Comparison of ENCODE assay signal across 6 cellular contexts in the genomic region with DNA sequence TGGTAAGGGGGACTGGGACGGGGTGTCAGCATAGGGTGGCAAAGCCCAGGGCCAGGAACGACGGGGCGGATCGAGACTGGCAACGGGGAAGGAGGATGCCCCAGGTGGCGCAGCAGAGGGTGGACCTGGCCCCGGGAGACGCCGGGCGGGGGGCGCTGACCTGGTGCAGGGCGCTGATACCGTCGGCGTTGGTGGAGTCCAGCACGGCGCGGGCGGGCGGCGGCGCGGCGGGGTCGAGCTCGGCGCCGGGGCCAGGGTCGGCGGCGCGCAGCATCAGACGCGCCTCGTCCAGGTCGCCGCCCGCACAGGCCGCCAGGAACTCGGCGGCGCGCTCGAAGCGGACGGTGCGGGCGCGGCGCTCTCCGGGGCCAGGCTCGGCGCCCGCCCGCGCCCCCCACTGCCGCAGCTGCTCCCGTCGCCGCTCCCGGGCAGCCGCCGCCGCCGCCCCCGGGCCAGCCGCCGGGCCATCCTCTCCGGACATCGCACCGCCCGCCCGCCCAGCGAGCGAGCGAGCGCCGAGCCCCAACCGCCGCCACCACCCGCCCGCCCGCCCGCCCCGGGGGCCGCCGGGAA. TPM values are rescaled to one million over a fixed set of nuclear protein-coding genes. Genes with fewer than 3 reads are reported as not detected.
A peak's percentile ranks its signal among the peaks of the same experiment; 100 is the strongest.
DNase-seq lines count a peak whose midpoint lies in the region; ATAC-seq and TF ChIP-seq lines count a peak whose summit lies in the region.

No MANE protein-coding gene starts in this region.

- peak overlapping the region; percentile 96 for H3K4me3 Mint-ChIP-seq in GM23338
- H3K4me3 Mint-ChIP-seq in activated T-cell treated with anti-CD3 and anti-CD28 coated beads, Interleukin-2, amount 50 U/mL, for 72 hours: peak overlapping the region; percentile 97 to 100

- peaks cover 27% of the 10 kb centered on the region for H4K20me1 ChIP-seq in GM23338 (replicated peaks; ENCODE audit: insufficient read depth)

- peaks cover 42% of the 10 kb centered on the region for H3K79me2 ChIP-seq in GM23338 (replicated peaks; ENCODE audit: insufficient read depth)

- H3K4me3 ChIP-seq in A673 (ENCODE audit: low read depth, low read length, poor library complexity, severe bottlenecking) (peak overlapping the region; percentile 94), GM23338 (peak overlapping the region; percentile 91)

- H3K4me2 ChIP-seq in GM23338: peak overlapping the region; percentile 99

- H3K9me3 Mint-ChIP-seq in GM23338: no peaks in the 10 kb centered on the region; the same call in 2 of the 3 replicates
- H3K9me3 Mint-ChIP-seq in activated T-cell treated with anti-CD3 and anti-CD28 coated beads, Interleukin-2, amount 50 U/mL, for 72 hours: no peaks in the 10 kb centered on the region

- CTCF ChIA-PET in A673 (lab: Charles Lee): no interaction called here

- no peak overlapping the region; the same call in 1 of the 2 replicates for H3K27ac Mint-ChIP-seq in GM23338
- H3K27ac Mint-ChIP-seq in activated T-cell treated with anti-CD3 and anti-CD28 coated beads, Interleukin-2, amount 50 U/mL, for 72 hours: peak overlapping the region; percentile 49

- H3K27me3 ChIP-seq in A673 (replicated peaks; ENCODE audit: insufficient read depth, low read depth, low read length, poor library complexity): no peaks in the 10 kb centered on the region
- no peaks in the 10 kb centered on the region for H3K27me3 ChIP-seq in GM23338 (ENCODE audit: insufficient read depth)

- TF ChIP-seq CTCF in A673 (conservative IDR thresholded peaks at IDR 0.05; ENCODE audit: low read depth, low read length): no peak
- TF ChIP-seq CTCF in GM23338 (conservative IDR thresholded peaks at IDR 0.05; ENCODE audit: low read depth in 2 of 2): no peak

- peaks cover 5% of the 10 kb centered on the region; the same call in 1 of the 2 replicates for H3F3A ChIP-seq in GM23338 (replicated peaks; ENCODE audit: low read depth)

- H3K27me3 Mint-ChIP-seq in GM23338 (ENCODE audit: insufficient read depth, low read depth, poor library complexity): peaks cover 9% of the 10 kb centered on the region
- H3K27me3 Mint-ChIP-seq in activated T-cell treated with anti-CD3 and anti-CD28 coated beads, Interleukin-2, amount 50 U/mL, for 72 hours (ENCODE audit: low read depth): no peaks in the 10 kb centered on the region

- POLR2A ChIA-PET in A673 (lab: Charles Lee; ENCODE audit: low non-redundant PET): interaction anchor here (0.6 kb wide), 1 partner anchor 847 kb away, joined by 4 read pairs; no protein-coding TSS in a partner anchor

- H3K4me1 ChIP-seq in A673 (ENCODE audit: insufficient read depth, low read length, poor library complexity, severe bottlenecking) (peaks cover 15% of the 10 kb centered on the region), GM23338 (ENCODE audit: insufficient read depth) (peaks cover 29% of the 10 kb centered on the region)

- peaks cover 28% of the 10 kb centered on the region for H3K4me1 Mint-ChIP-seq in GM23338
- H3K4me1 Mint-ChIP-seq in activated T-cell treated with anti-CD3 and anti-CD28 coated beads, Interleukin-2, amount 50 U/mL, for 72 hours (ENCODE audit: low read depth): peaks cover 55% of the 10 kb centered on the region

- H3K27ac ChIP-seq in A673 (ENCODE audit: low read depth, low read length, poor library complexity, severe bottlenecking) (peak overlapping the region; percentile 79), GM23338 (ENCODE audit: low read depth) (no peak overlapping the region)

- no peaks in the 10 kb centered on the region for H3K9me3 ChIP-seq in A673 (ENCODE audit: low read depth, low read length, poor library complexity, severe bottlenecking)

- intact Hi-C loops in A673 (cut with micrococcal nuclease; ENCODE audit: unreplicated experiment): no loop called here

- no peak overlapping the region for H2AFZ ChIP-seq in GM23338

- H3K9me2 ChIP-seq in GM23338 (ENCODE audit: insufficient read depth): no peaks in the 10 kb centered on the region

- ATAC-seq in GM23338: no peak
- peak; percentile 37 to 39 for ATAC-seq in activated T-cell treated with anti-CD3 and anti-CD28 coated beads, Interleukin-2, amount 50 U/mL, for 72 hours (replicated peaks in 1 of 2)

- no peaks in the 10 kb centered on the region; the same call in 2 of the 3 replicates for H3K36me3 Mint-ChIP-seq in GM23338 (ENCODE audit: low read depth)
- peaks cover 9 to 10% of the 10 kb centered on the region in 2 donors for H3K36me3 Mint-ChIP-seq in activated T-cell treated with anti-CD3 and anti-CD28 coated beads, Interleukin-2, amount 50 U/mL, for 72 hours (ENCODE audit: insufficient read depth in 2 of 2)

- DNase-seq in A673 (ENCODE audit: low spot score) (no peak), GM23338 (ENCODE audit: low spot score) (no peak), lung microvascular endothelial cell (ENCODE audit: low read depth in 2 of 2) (peak; percentile 24 to 32), D341Med (ENCODE audit: low spot score) (no peak), DMS79 treated with DMSO at 0.1 percent for 48 hours (lab: John Stamatoyannopoulos, UW) (no peak)
- DNase-seq in activated T-cell treated with anti-CD3 and anti-CD28 coated beads, Interleukin-2, amount 50 U/mL, for 72 hours: no peak

- BruUV-seq in A673 (replicated peaks; lab: Mats Ljungman, UMichigan): no TSS peak

- no peaks in the 10 kb centered on the region for H3K36me3 ChIP-seq in A673 (ENCODE audit: insufficient read depth, low read length, poor library complexity, severe bottlenecking)
- no peaks in the 10 kb centered on the region for H3K36me3 ChIP-seq in GM23338 (ENCODE audit: insufficient read depth)

TF ChIP-seq in GM23338, 12 proteins besides CTCF, POLR2A, EP300 and RAD21 (continues in another document):
- no peak for TF ChIP-seq ZNF331 (CRISPR knock-in tag; IDR thresholded peaks at IDR 0.05; ENCODE audit: low read depth)
- TF ChIP-seq, protein P1, sequence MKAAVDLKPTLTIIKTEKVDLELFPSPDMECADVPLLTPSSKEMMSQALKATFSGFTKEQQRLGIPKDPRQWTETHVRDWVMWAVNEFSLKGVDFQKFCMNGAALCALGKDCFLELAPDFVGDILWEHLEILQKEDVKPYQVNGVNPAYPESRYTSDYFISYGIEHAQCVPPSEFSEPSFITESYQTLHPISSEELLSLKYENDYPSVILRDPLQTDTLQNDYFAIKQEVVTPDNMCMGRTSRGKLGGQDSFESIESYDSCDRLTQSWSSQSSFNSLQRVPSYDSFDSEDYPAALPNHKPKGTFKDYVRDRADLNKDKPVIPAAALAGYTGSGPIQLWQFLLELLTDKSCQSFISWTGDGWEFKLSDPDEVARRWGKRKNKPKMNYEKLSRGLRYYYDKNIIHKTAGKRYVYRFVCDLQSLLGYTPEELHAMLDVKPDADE (IDR thresholded peaks at IDR 0.05): no peak
- TF ChIP-seq JUNB (IDR thresholded peaks at IDR 0.05; ENCODE audit: unreplicated experiment): no peak
- no peak for TF ChIP-seq CREB1 (CRISPR knock-in tag; IDR thresholded peaks at IDR 0.05; ENCODE audit: low read depth)

RNA-seq across cellular contexts. Expression of a gene that starts 0.3 kb away (rescaled TPM):
- total RNA-seq in A673 (2021) (85.7 and 94.6 TPM in 2 replicates), lung microvascular endothelial cell (18.1 and 25.8 TPM in 2 replicates)
- 57.4 and 83.9 TPM in 2 replicates for total RNA-seq in GM23338 (2014; rRNA removed; shearing (Covaris generic))
- 33.2 and 33.3 TPM in 2 replicates for polyA plus RNA-seq in GM23338 (2016; fragmentation: Nextera tagmentation; extraction: Ambion mirVana)
- total RNA-seq in activated T-cell treated with anti-CD3 and anti-CD28 coated beads, Interleukin-2, amount 50 U/mL, for 72 hours: 10 to 100 TPM; 65.7 to 71.6 TPM

RNA-seq across cellular contexts. Expression of a gene that starts 31.9 kb away (rescaled TPM):
- total RNA-seq in A673 (2021) (37.6 and 54.3 TPM in 2 replicates), lung microvascular endothelial cell (1.7 TPM in 1 of 2 replicates, not detected in the other)
- total RNA-seq in GM23338 (2014; rRNA removed; shearing (Covaris generic)): 51.4 and 59.3 TPM in 2 replicates
- 139 and 150 TPM in 2 replicates for polyA plus RNA-seq in GM23338 (2016; fragmentation: Nextera tagmentation; extraction: Ambion mirVana)
- 1 to 10 TPM in 1 of 2 donors, under 1 TPM in 1; 0.49 to 1.3 TPM for total RNA-seq in activated T-cell treated with anti-CD3 and anti-CD28 coated beads, Interleukin-2, amount 50 U/mL, for 72 hours

RNA-seq across cellular contexts. Expression of a gene that starts 40.4 kb away (rescaled TPM):
- total RNA-seq in A673 (2021) (12.8 and 16.5 TPM in 2 replicates), lung microvascular endothelial cell (not detected in 2 replicates)
- 21.5 and 27.9 TPM in 2 replicates for total RNA-seq in GM23338 (2014; rRNA removed; shearing (Covaris generic))
- 150 and 153 TPM in 2 replicates for polyA plus RNA-seq in GM23338 (2016; fragmentation: Nextera tagmentation; extraction: Ambion mirVana)
- under 1 TPM in 1 of 2 donors, not detected in 1; 0.91 TPM for total RNA-seq in activated T-cell treated with anti-CD3 and anti-CD28 coated beads, Interleukin-2, amount 50 U/mL, for 72 hours

RNA-seq across cellular contexts. Expression of a gene that starts 41.5 kb away (rescaled TPM):
- total RNA-seq in A673 (2021) (7.7 and 10.2 TPM in 2 replicates), lung microvascular endothelial cell (9.9 and 12.0 TPM in 2 replicates)
- 40.6 and 47.5 TPM in 2 replicates for total RNA-seq in GM23338 (2014; rRNA removed; shearing (Covaris generic))
- 51.2 and 61.3 TPM in 2 replicates for polyA plus RNA-seq in GM23338 (2016; fragmentation: Nextera tagmentation; extraction: Ambion mirVana)
- 1 to 10 TPM; 3.8 to 5.3 TPM for total RNA-seq in activated T-cell treated with anti-CD3 and anti-CD28 coated beads, Interleukin-2, amount 50 U/mL, for 72 hours

RNA-seq across cellular contexts. Expression of a gene that starts 49.3 kb away (rescaled TPM):
- 4.2 and 9.1 TPM in 2 replicates for total RNA-seq in A673 (2021)
- 5.6 and 8.5 TPM in 2 replicates for total RNA-seq in GM23338 (2014; rRNA removed; shearing (Covaris generic))
- polyA plus RNA-seq in GM23338 (2016; fragmentation: Nextera tagmentation; extraction: Ambion mirVana): 8.8 and 9.0 TPM in 2 replicates
- total RNA-seq in activated T-cell treated with anti-CD3 and anti-CD28 coated beads, Interleukin-2, amount 50 U/mL, for 72 hours: under 1 TPM; 0.46 TPM
- 0.22 and 0.40 TPM in 2 replicates for total RNA-seq in lung microvascular endothelial cell

Comparison
In these comparisons a context has a peak if more than half of its experiments do, and no peak if none do; other contexts are left out.
1. DNase-seq: peak in lung microvascular endothelial cell (2 of 2); none in A673 (single experiment), GM23338 (single experiment), activated T-cell treated with anti-CD3 and anti-CD28 coated beads, Interleukin-2, amount 50 U/mL, for 72 hours (0 of 2), D341Med (single experiment) and DMS79 treated with DMSO at 0.1 percent for 48 hours (single experiment).
2. RNA of a gene that starts 31.9 kb away (total RNA-seq): 51.4 to 59.3 TPM in GM23338 and 37.6 to 54.3 TPM in A673; 0.49 to 1.3 TPM in activated T-cell treated with anti-CD3 and anti-CD28 coated beads, Interleukin-2, amount 50 U/mL, for 72 hours and 1.7 TPM in lung microvascular endothelial cell; every median in the first group is over 10 times any median in the second.